In the genomic region with DNA sequence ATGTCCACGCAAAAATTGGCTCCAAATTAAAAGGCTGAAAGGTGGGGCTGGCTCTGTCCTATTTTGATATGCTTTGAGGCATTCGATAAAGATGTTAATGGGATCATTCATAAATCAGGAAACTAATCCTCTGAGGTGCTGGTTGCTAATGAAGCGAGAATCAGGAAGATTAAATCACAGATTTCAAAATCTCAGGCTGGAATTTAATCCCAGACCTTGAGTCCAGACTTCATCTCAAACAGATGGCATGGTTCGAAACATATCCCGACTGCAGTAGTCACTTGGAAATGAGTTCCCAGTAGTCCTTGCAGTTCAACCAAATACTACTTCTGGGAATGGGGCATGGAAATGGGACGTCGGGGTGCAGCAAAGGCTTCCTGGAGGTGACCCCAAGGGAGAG, we compare ENCODE assay signal across 37 cellular contexts. TPM values are rescaled to one million over a fixed set of nuclear protein-coding genes. Genes with fewer than 3 reads are reported as not detected.
"Had no signal": no experiment of that assay in that cellular context is flagged by ENCODE, and none has a peak within 500 bp of the region (broad histone marks: within the 10 kb centered on the region; RNA-seq: fewer than 3 reads in every experiment).

No MANE protein-coding gene starts in this region.

- H3K36me3 Mint-ChIP-seq: activated naive CD4-positive, alpha-beta T cell treated with anti-CD3 and anti-CD28 coated beads, Interleukin-2, amount 50 U/mL, for 24 hours; activated naive CD8-positive, alpha-beta T cell treated with anti-CD3 and anti-CD28 coated beads for 36 hours had no signal

- H3K27ac Mint-ChIP-seq: activated CD4-positive, alpha-beta T cell treated with anti-CD3 and anti-CD28 coated beads, Interleukin-2, amount 10 ng/mL, durations not matched to agents 7 days and 5 days; activated CD8-positive, alpha-beta T cell treated with anti-CD3 and anti-CD28 coated beads for 36 hours; activated naive CD4-positive, alpha-beta T cell treated with anti-CD3 and anti-CD28 coated beads, Interleukin-2, amount 50 U/mL, for 24 hours; activated naive CD8-positive, alpha-beta T cell treated with anti-CD3 and anti-CD28 coated beads for 36 hours; activated naive CD8-positive, alpha-beta T cell treated with anti-CD3 and anti-CD28 coated beads, Interleukin-2, amount 50 U/mL, for 24 hours; activated T-helper 17 cell treated with anti-CD3 and anti-CD28 coated beads, Interleukin-2, amount 50 U/mL, for 72 hours; effector memory CD8-positive, alpha-beta T cell; T-helper 1 cell treated with Interleukin-12 subunit alpha and Interleukin-12 subunit beta and Interleukin-4 antibody, amounts not matched to agents 30 μg/mL and 1 μg/mL, for 36 hours; T-helper 2 cell treated with Interferon-gamma antibody and Interleukin-4, amounts not matched to agents 5 μg/mL and 100 μg/mL, for 36 hours had no signal

- H3K27me3 ChIP-seq: adrenal gland, ascending aorta, brain microvascular endothelial cell, esophagus muscularis mucosa, gastrocnemius medialis, heart left ventricle had no signal

- H3K4me1 Mint-ChIP-seq: activated CD4-positive, alpha-beta T cell treated with anti-CD3 and anti-CD28 coated beads, Interleukin-2, amount 10 ng/mL, durations not matched to agents 7 days and 5 days; activated naive CD4-positive, alpha-beta T cell treated with anti-CD3 and anti-CD28 coated beads, Interleukin-2, amount 50 U/mL, for 24 hours; activated naive CD8-positive, alpha-beta T cell treated with anti-CD3 and anti-CD28 coated beads for 36 hours; activated naive CD8-positive, alpha-beta T cell treated with anti-CD3 and anti-CD28 coated beads, Interleukin-2, amount 50 U/mL, for 24 hours; activated T-helper 17 cell treated with anti-CD3 and anti-CD28 coated beads, Interleukin-2, amount 50 U/mL, for 72 hours had no signal

- H3K27me3 Mint-ChIP-seq: activated CD8-positive, alpha-beta T cell treated with anti-CD3 and anti-CD28 coated beads for 36 hours; activated naive CD4-positive, alpha-beta T cell treated with anti-CD3 and anti-CD28 coated beads, Interleukin-2, amount 50 U/mL, for 24 hours; activated naive CD8-positive, alpha-beta T cell treated with anti-CD3 and anti-CD28 coated beads for 36 hours; activated naive CD8-positive, alpha-beta T cell treated with anti-CD3 and anti-CD28 coated beads, Interleukin-2, amount 50 U/mL, for 24 hours had no signal

- H3K4me3 Mint-ChIP-seq: activated CD4-positive, alpha-beta T cell treated with anti-CD3 and anti-CD28 coated beads, Interleukin-2, amount 10 ng/mL, durations not matched to agents 7 days and 5 days; activated CD8-positive, alpha-beta T cell treated with anti-CD3 and anti-CD28 coated beads for 36 hours; activated naive CD4-positive, alpha-beta T cell treated with anti-CD3 and anti-CD28 coated beads, Interleukin-2, amount 50 U/mL, for 24 hours; activated naive CD8-positive, alpha-beta T cell treated with anti-CD3 and anti-CD28 coated beads for 36 hours; activated naive CD8-positive, alpha-beta T cell treated with anti-CD3 and anti-CD28 coated beads, Interleukin-2, amount 50 U/mL, for 24 hours; activated T-cell treated with anti-CD3 and anti-CD28 coated beads, Interleukin-2, amount 50 U/mL, for 4 hours; activated T-helper 17 cell treated with anti-CD3 and anti-CD28 coated beads, Interleukin-2, amount 50 U/mL, for 72 hours; effector memory CD8-positive, alpha-beta T cell; T-helper 1 cell treated with Interleukin-12 subunit alpha and Interleukin-12 subunit beta and Interleukin-4 antibody, amounts not matched to agents 30 μg/mL and 1 μg/mL, for 36 hours; T-helper 2 cell treated with Interferon-gamma antibody and Interleukin-4, amounts not matched to agents 5 μg/mL and 100 μg/mL, for 36 hours had no signal

- H3K36me3 ChIP-seq: adrenal gland, ascending aorta, brain microvascular endothelial cell, esophagus muscularis mucosa, gastrocnemius medialis, heart left ventricle had no signal

- H3K27ac ChIP-seq: adrenal gland, ascending aorta, brain microvascular endothelial cell, esophagus muscularis mucosa, foreskin keratinocyte, gastrocnemius medialis, heart left ventricle had no signal

- ATAC-seq: activated CD8-positive, alpha-beta T cell treated with anti-CD3 and anti-CD28 coated beads for 36 hours; activated naive CD8-positive, alpha-beta T cell treated with anti-CD3 and anti-CD28 coated beads, Interleukin-2, amount 50 U/mL, for 24 hours; activated T-cell treated with anti-CD3 and anti-CD28 coated beads, Interleukin-2, amount 50 U/mL, for 4 hours; activated T-helper 17 cell treated with anti-CD3 and anti-CD28 coated beads, Interleukin-2, amount 50 U/mL, for 72 hours; effector memory CD8-positive, alpha-beta T cell; foreskin keratinocyte; gastrocnemius medialis; heart left ventricle had no signal

- DNase-seq: activated CD4-positive, alpha-beta T cell treated with anti-CD3 and anti-CD28 coated beads for 1 hour; activated CD4-positive, alpha-beta T cell treated with anti-CD3 and anti-CD28 coated beads for 4 hours; activated CD4-positive, alpha-beta T cell treated with anti-CD3 and anti-CD28 coated beads, Interleukin-2, amount 10 ng/mL, durations not matched to agents 7 days and 5 days; activated CD4-positive, alpha-beta T cell treated with anti-CD3 and anti-CD28 coated beads, Interleukin-2, amount 50 U/mL, for 4 hours; activated CD4-positive, CD25-positive, alpha-beta regulatory T cell; activated CD8-positive, alpha-beta memory T cell treated with anti-CD3 and anti-CD28 coated beads for 24 hours; activated CD8-positive, alpha-beta T cell treated with anti-CD3 and anti-CD28 coated beads for 36 hours; activated effector memory CD4-positive, alpha-beta T cell treated with Interleukin-2 at 50 U/mL for 16 hours; activated gamma-delta T cell treated with Interleukin-2 at 50 U/mL for 16 hours; activated naive CD4-positive, alpha-beta T cell treated with Interleukin-2 at 50 U/mL for 16 hours; activated naive CD8-positive, alpha-beta T cell treated with anti-CD3 and anti-CD28 coated beads for 36 hours; activated naive CD8-positive, alpha-beta T cell treated with anti-CD3 and anti-CD28 coated beads, Interleukin-2, amount 50 U/mL, for 24 hours; activated T-cell treated with anti-CD3 and anti-CD28 coated beads, Interleukin-2, amount 50 U/mL, for 4 hours; amygdala; brain microvascular endothelial cell; caudate nucleus; cortex of kidney; dermis blood vessel endothelial cell; effector CD4-positive, alpha-beta T cell; effector memory CD8-positive, alpha-beta T cell; erythroblast; foreskin keratinocyte; gastrocnemius medialis; glutamatergic neuron; heart left ventricle; hypothalamus; T1000 had no signal

- H3K9me3 ChIP-seq: adrenal gland, ascending aorta, esophagus muscularis mucosa, gastrocnemius medialis, heart left ventricle had no signal

- H3K4me1 ChIP-seq: ascending aorta, esophagus muscularis mucosa, foreskin keratinocyte, gastrocnemius medialis, heart left ventricle had no signal

- H3K4me3 ChIP-seq: adrenal gland, ascending aorta, esophagus muscularis mucosa, gastrocnemius medialis, heart left ventricle had no signal

- FAIRE-seq: bronchial epithelial cell, colon had no signal

RNA-seq across cellular contexts. Expression of a gene that starts 4.5 kb away (rescaled TPM):
- total RNA-seq: activated CD4-positive, alpha-beta T cell treated with anti-CD3 and anti-CD28 coated beads, Interleukin-2, amount 10 ng/mL, durations not matched to agents 7 days and 5 days; activated CD8-positive, alpha-beta T cell treated with anti-CD3 and anti-CD28 coated beads for 36 hours; activated naive CD8-positive, alpha-beta T cell treated with anti-CD3 and anti-CD28 coated beads for 36 hours; activated T-cell treated with anti-CD3 and anti-CD28 coated beads, Interleukin-2, amount 50 U/mL, for 4 hours; activated T-helper 17 cell treated with anti-CD3 and anti-CD28 coated beads, Interleukin-2, amount 50 U/mL, for 72 hours; ascending aorta; bronchial epithelial cell; chondrocyte; dermis blood vessel endothelial cell; foreskin keratinocyte; gastrocnemius medialis; heart left ventricle had no signal
- polyA plus RNA-seq: foreskin keratinocyte, heart left ventricle had no signal

RNA-seq across cellular contexts. Expression of a gene that starts 27.3 kb away (rescaled TPM):
- total RNA-seq: activated CD4-positive, alpha-beta T cell treated with anti-CD3 and anti-CD28 coated beads, Interleukin-2, amount 10 ng/mL, durations not matched to agents 7 days and 5 days; activated CD8-positive, alpha-beta T cell treated with anti-CD3 and anti-CD28 coated beads for 36 hours; activated naive CD8-positive, alpha-beta T cell treated with anti-CD3 and anti-CD28 coated beads for 36 hours; activated T-cell treated with anti-CD3 and anti-CD28 coated beads, Interleukin-2, amount 50 U/mL, for 4 hours; activated T-helper 17 cell treated with anti-CD3 and anti-CD28 coated beads, Interleukin-2, amount 50 U/mL, for 72 hours; adrenal gland; ascending aorta; bronchial epithelial cell; chondrocyte; dermis blood vessel endothelial cell; esophagus muscularis mucosa; foreskin keratinocyte; gastrocnemius medialis; heart left ventricle had no signal
- polyA plus RNA-seq: adrenal gland, foreskin keratinocyte, heart left ventricle had no signal
